In the genomic region with DNA sequence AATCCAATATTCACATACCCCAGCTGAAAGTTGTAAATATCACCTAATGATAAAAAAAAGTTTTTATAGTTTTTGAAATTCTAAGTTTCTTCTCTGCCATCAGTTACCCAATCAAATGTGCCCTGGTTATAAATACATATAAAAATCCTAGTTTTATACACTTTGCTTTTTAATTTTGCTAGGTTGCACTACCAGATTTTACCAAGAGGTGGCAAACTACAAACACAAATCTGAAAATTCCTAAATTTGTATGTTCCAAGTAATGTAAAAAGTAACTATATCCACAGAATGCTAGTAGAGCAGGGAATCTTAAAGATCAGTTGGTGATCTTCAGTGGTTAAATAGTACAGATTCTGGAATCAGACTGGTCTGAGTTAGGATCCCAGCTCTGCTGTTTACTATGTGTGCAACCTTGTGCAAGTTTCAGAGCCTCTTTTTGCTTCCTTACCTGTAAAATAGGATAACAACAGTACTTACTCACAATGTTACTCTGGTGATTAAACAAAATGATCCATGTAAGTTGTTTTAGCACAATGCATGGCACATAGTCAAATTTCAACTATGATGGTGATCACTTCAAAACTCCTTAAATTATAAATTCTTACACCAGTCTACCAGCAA, we compare ENCODE assay signal across 8 cellular contexts. TPM values are rescaled to one million over a fixed set of nuclear protein-coding genes. Genes with fewer than 3 reads are reported as not detected.
DNase-seq lines count a peak whose midpoint lies in the region; ATAC-seq and TF ChIP-seq lines count a peak whose summit lies in the region.

No MANE protein-coding gene starts in this region.

- H3K4me1 ChIP-seq in HEK293 (ENCODE audit: control insufficient read depth, insufficient read depth, low read length), result no peaks in the 10 kb centered on the region
- H3K4me1 ChIP-seq in left lung, result peaks cover 0 to 23% of the 10 kb centered on the region in 2 donors

- ATAC-seq in left lung (peak; percentile 33), HG03521 (IDR thresholded peaks at IDR 0.05; ENCODE audit: unreplicated experiment) (no peak)

- peaks cover 0 to 2% (median 0%) of the 10 kb centered on the region in 7 donors for H3K9me3 Mint-ChIP-seq in CD14-positive monocyte
- no peaks in the 10 kb centered on the region for H3K9me3 Mint-ChIP-seq in T-helper 2 cell treated with Interferon-gamma antibody and Interleukin-4, amounts not matched to agents 5 μg/mL and 100 μg/mL, for 36 hours

- CTCF ChIA-PET in HEK293 (lab: Yijun Ruan, JAX), result interaction anchor here (0.5 to 3.3 kb wide), 5 partner anchors 20 to 1526 kb away, joined by 3 to 19 read pairs (median 3); no protein-coding TSS in a partner anchor

- H3K4me3 ChIP-seq in HEK293 (ENCODE audit: low read depth, low read length), result no peak overlapping the region
- H3K4me3 ChIP-seq in astrocyte of the cerebellum (ENCODE audit: low read depth, low read length), result no peak overlapping the region
- H3K4me3 ChIP-seq in left lung, result no peak overlapping the region

- H3K36me3 Mint-ChIP-seq in CD14-positive monocyte, result peaks cover 14 to 33% of the 10 kb centered on the region in 2 donors
- peaks cover 10% of the 10 kb centered on the region for H3K36me3 Mint-ChIP-seq in T-helper 2 cell treated with Interferon-gamma antibody and Interleukin-4, amounts not matched to agents 5 μg/mL and 100 μg/mL, for 36 hours (ENCODE audit: low read depth)

- intact Hi-C loops in CD14-positive monocyte (cut with micrococcal nuclease) (loop anchor here (1.0 to 5.0 kb wide), 2 partner anchors 232 to 233 kb away; partner anchors contain the start of gene AP4E1 (in 2 of the 2)), left lung (cut with DNase I) (loop anchor here (5.0 to 10.0 kb wide), 2 partner anchors 202 to 219 kb away; no protein-coding TSS in a partner anchor)

- H3K27me3 ChIP-seq in left lung, result no peaks in the 10 kb centered on the region

- no peak overlapping the region for H3K27ac ChIP-seq in HEK293 (ENCODE audit: extremely low read depth, low read depth, low read length)
- H3K27ac ChIP-seq in left lung, result no peak overlapping the region

- H3K27ac Mint-ChIP-seq in CD14-positive monocyte, result no peak overlapping the region
- H3K27ac Mint-ChIP-seq in T-helper 2 cell treated with Interferon-gamma antibody and Interleukin-4, amounts not matched to agents 5 μg/mL and 100 μg/mL, for 36 hours, result no peak overlapping the region

- POLR2A ChIA-PET in HEK293 (lab: Yijun Ruan, JAX), result interaction anchor here (0.6 kb wide), 1 partner anchor 210 kb away, joined by 5 read pairs; no protein-coding TSS in a partner anchor

- H3K4me3 Mint-ChIP-seq in CD14-positive monocyte, result no peak overlapping the region
- H3K4me3 Mint-ChIP-seq in T-helper 2 cell treated with Interferon-gamma antibody and Interleukin-4, amounts not matched to agents 5 μg/mL and 100 μg/mL, for 36 hours, result no peak overlapping the region

- no peaks in the 10 kb centered on the region for H3K27me3 Mint-ChIP-seq in CD14-positive monocyte (ENCODE audit: low read depth in 3 of 3)
- no peaks in the 10 kb centered on the region for H3K27me3 Mint-ChIP-seq in T-helper 2 cell treated with Interferon-gamma antibody and Interleukin-4, amounts not matched to agents 5 μg/mL and 100 μg/mL, for 36 hours (ENCODE audit: low read depth)

- peaks cover 6% of the 10 kb centered on the region for H3K4me1 Mint-ChIP-seq in CD14-positive monocyte
- H3K4me1 Mint-ChIP-seq in T-helper 2 cell treated with Interferon-gamma antibody and Interleukin-4, amounts not matched to agents 5 μg/mL and 100 μg/mL, for 36 hours (ENCODE audit: low read depth), result peaks cover 7% of the 10 kb centered on the region

- H3K9me3 ChIP-seq in HEK293 (ENCODE audit: control insufficient read depth, insufficient read depth, low read depth, low read length), result no peaks in the 10 kb centered on the region
- no peaks in the 10 kb centered on the region for H3K9me3 ChIP-seq in left lung

- peak; percentile 94 for TF ChIP-seq CTCF in CD14-positive monocyte (IDR thresholded peaks at IDR 0.05)
- no peak for TF ChIP-seq CTCF in HEK293 (tag by site-specific recombination; IDR thresholded peaks at IDR 0.05)
- peak; percentile 40 for TF ChIP-seq CTCF in astrocyte of the cerebellum (IDR thresholded peaks at IDR 0.05; ENCODE audit: low read depth, low read length, missing control alignments)
- peak; percentile 59 to 88 for TF ChIP-seq CTCF in left lung (IDR thresholded peaks at IDR 0.05)

- in situ Hi-C loops in astrocyte of the cerebellum (cut with HindIII; ENCODE audit: low sequenced_read_pairs), result no loop called here

- DNase-seq in CD14-positive monocyte (ENCODE audit: low spot score) (no peak), astrocyte of the cerebellum (ENCODE audit: low read depth) (peak; percentile 31), left lung (no peak), amniotic stem cell (lab: John Stamatoyannopoulos, UW) (no peak), hepatic stellate cell (ENCODE audit: low spot score) (no peak)
- no peak for DNase-seq in T-helper 2 cell treated with Interferon-gamma antibody and Interleukin-4, amounts not matched to agents 5 μg/mL and 100 μg/mL, for 36 hours (ENCODE audit: low spot score)

- H3K36me3 ChIP-seq in HEK293 (ENCODE audit: control insufficient read depth in 2 of 2, insufficient read depth in 1 of 2, low read length in 2 of 2) (no peaks in the 10 kb centered on the region; a peak in 1 of 3 replicates), left lung (peaks cover 0 to 10% of the 10 kb centered on the region in 2 donors)

TF ChIP-seq in HEK293, 187 proteins besides CTCF, POLR2A, EP300 and RAD21:
- TF ChIP-seq ZNF302 (tag by site-specific recombination; IDR thresholded peaks at IDR 0.05; ENCODE audit: low read depth), result no peak
- TF ChIP-seq ZNF660 (tag by site-specific recombination; IDR thresholded peaks at IDR 0.05), result peak; percentile 22; the same call in 1 of the 2 replicates
- TF ChIP-seq IKZF3 (tag by site-specific recombination; IDR thresholded peaks at IDR 0.05), result 0 out of 2 replicates have a peak, but pooled peaks have one; percentile 25
- TF ChIP-seq ZNF654 (tag by site-specific recombination; IDR thresholded peaks at IDR 0.05; ENCODE audit: low read depth), result peak; percentile 54
- TF ChIP-seq ZFP69B (tag by site-specific recombination; IDR thresholded peaks at IDR 0.05), result no peak
- no peak for TF ChIP-seq ZNF518A (tag by site-specific recombination; conservative IDR thresholded peaks at IDR 0.05; ENCODE audit: low read depth)
- TF ChIP-seq ZNF610 (tag by site-specific recombination; IDR thresholded peaks at IDR 0.05; ENCODE audit: borderline replicate concordance), result no peak
- TF ChIP-seq ZNF132 (tag by site-specific recombination; IDR thresholded peaks at IDR 0.05; ENCODE audit: borderline replicate concordance), result no peak

RNA-seq across cellular contexts. Expression of gene TRPM7, which starts 11.0 kb away (rescaled TPM):
- polyA plus RNA-seq in CD14-positive monocyte, result 1 to 10 TPM; 5.5 to 8.1 TPM
- 10 to 100 TPM; 30.6 to 47.6 TPM for total RNA-seq in left lung
